ENCODE assay signal across 20 cellular contexts in the genomic region with DNA sequence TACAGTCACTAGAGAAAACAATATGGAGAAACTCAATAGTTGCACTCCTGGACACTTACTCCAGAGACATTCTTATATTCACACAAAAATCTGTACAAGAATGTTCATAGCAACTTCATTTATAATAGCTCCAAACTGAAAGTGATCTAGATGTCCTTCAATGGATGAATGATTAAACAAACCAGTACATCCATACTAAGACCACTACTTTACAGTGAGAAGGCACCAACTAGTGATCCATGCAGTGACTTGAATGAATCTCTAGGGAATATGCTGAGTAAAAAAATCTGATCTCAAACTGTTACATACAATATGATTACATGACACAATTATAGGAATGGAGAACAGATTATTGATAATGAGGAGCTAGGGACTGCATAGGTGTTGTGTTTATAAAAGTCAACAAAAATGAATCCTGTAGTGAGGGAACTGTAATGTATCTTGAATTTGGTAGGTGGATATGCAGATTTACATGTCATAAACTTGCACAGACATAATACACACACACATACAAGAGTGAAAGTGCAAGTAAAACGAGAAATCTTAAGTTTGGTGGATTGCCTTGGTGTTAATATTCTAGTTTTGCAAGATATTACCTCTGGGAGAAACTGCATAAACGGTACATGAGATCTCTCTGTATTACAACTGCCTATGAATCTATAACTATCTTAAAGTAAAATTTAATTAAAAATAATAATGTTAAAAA.
DNase-seq lines count a peak whose midpoint lies in the region; ATAC-seq, FAIRE-seq and TF ChIP-seq lines count a peak whose summit lies in the region.
"Had no signal": no experiment of that assay in that cellular context is flagged by ENCODE, and none has a peak within 500 bp of the region (broad histone marks: within the 10 kb centered on the region; RNA-seq: fewer than 3 reads in every experiment).

No MANE protein-coding gene starts in this region.

- in situ Hi-C loops in K562 (cut with MboI): no loop called here

- H3K4me1 ChIP-seq in K562 (replicated peaks in 1 of 2; ENCODE audit: control insufficient read depth in 2 of 2, insufficient read depth in 2 of 2, low read length in 2 of 2): no peaks in the 10 kb centered on the region
- H3K4me1 ChIP-seq: Peyer's patch had no signal

- no peaks in the 10 kb centered on the region for H4K20me1 ChIP-seq in K562 (replicated peaks; ENCODE audit: control insufficient read depth, insufficient read depth, low read length)
- H4K20me1 ChIP-seq: BLaER1 treated with 17β-estradiol and CSF1 and Interleukin-3, amounts not matched to agents 10 nM and 100 nM had no signal

- TF ChIP-seq EP300 in K562 (IDR thresholded peaks at IDR 0.05; ENCODE audit: low read length): no peak

- no TSS peak for BruUV-seq in K562 (replicated peaks; lab: Mats Ljungman, UMichigan)

- H3K79me2 ChIP-seq in K562 (ENCODE audit: control insufficient read depth, insufficient read depth, low read length): no peaks in the 10 kb centered on the region

- POLR2A ChIA-PET in K562 (lab: Yijun Ruan, JAX): no interaction called here
- POLR2A ChIA-PET in GM10248 (lab: Yijun Ruan, JAX): no interaction called here

- DNase-seq in K562 (ENCODE audit: extremely low read depth in 1 of 4, low spot score in 3 of 4) (no peak), NCI-H187 (lab: John Stamatoyannopoulos, UW) (no peak), GM10248 (ENCODE audit: extremely low spot score) (no peak)
- DNase-seq in stimulated activated CD8-positive, alpha-beta memory T cell treated with anti-CD3 and anti-CD28 coated beads, Interleukin-4, amount 100 ng/mL, for 48 hours: no peak
- DNase-seq: DMS153, EL, GM23248, KG1, NCI-H1092 treated with DMSO at 0.1 percent for 48 hours, NCI-H1694 treated with DMSO at 0.1 percent for 48 hours, Peyer's patch, Right ventricle myocardium superior had no signal

- H3K9me1 ChIP-seq in K562 (ENCODE audit: control insufficient read depth, insufficient read depth, low read length): no peaks in the 10 kb centered on the region

- no peak for TF ChIP-seq POLR2A in K562 (conservative IDR thresholded peaks at IDR 0.05)

- H3K4me3 ChIP-seq in K562: no peak overlapping the region
- H3K4me3 ChIP-seq: BLaER1 treated with 17β-estradiol and CSF1 and Interleukin-3, amounts not matched to agents 10 nM and 100 nM; GM23248; Peyer's patch had no signal

- ATAC-seq in GM18868 (IDR thresholded peaks at IDR 0.05; ENCODE audit: unreplicated experiment) (peak; percentile 53), HG02610 (IDR thresholded peaks at IDR 0.05; ENCODE audit: unreplicated experiment) (peak; percentile 49), HG03378 (IDR thresholded peaks at IDR 0.05; ENCODE audit: unreplicated experiment) (peak; percentile 55), K562 (peak; percentile 35)
- ATAC-seq: HCT116, SK-N-SH treated with all-trans-retinoic acid at 6 μM for 48 hours had no signal

- FAIRE-seq in K562 (lab: Jason Lieb, UNC): no peak
- FAIRE-seq: GM18507, HTR-8/SVneo had no signal

- H2AFZ ChIP-seq in K562 (ENCODE audit: low read depth, low read length): peak overlapping the region; percentile 1; the same call in 1 of the 2 replicates
- H2AFZ ChIP-seq: GM23248 had no signal

- H3K27ac ChIP-seq in K562 (ENCODE audit: extremely low read depth, low read depth, low read length): no peak overlapping the region
- H3K27ac ChIP-seq: BLaER1 treated with 17β-estradiol and CSF1 and Interleukin-3, amounts not matched to agents 10 nM and 100 nM; GM23248; Peyer's patch had no signal

- H3K9me3 ChIP-seq in K562 (replicated peaks; ENCODE audit: control insufficient read depth, insufficient read depth, low read depth, low read length): no peaks in the 10 kb centered on the region
- H3K9me3 ChIP-seq: BLaER1 treated with 17β-estradiol and CSF1 and Interleukin-3, amounts not matched to agents 10 nM and 100 nM; Peyer's patch had no signal

- no peak overlapping the region for H3K4me2 ChIP-seq in K562 (ENCODE audit: insufficient read depth, low read length)

- intact Hi-C loops in K562 (cut with micrococcal nuclease): no loop called here

- H3K27me3 ChIP-seq in K562 (ENCODE audit: control insufficient read depth in 2 of 2, insufficient read depth in 2 of 2, low read length in 2 of 2): no peaks in the 10 kb centered on the region
- H3K27me3 ChIP-seq: BLaER1 treated with 17β-estradiol and CSF1 and Interleukin-3, amounts not matched to agents 10 nM and 100 nM; Peyer's patch had no signal

- TF ChIP-seq CTCF in K562 (IDR thresholded peaks at IDR 0.05 in 2 of 3, conservative IDR thresholded peaks at IDR 0.05 in 1 of 3; ENCODE audit: insufficient read depth in 2 of 3, low read depth in 1 of 3, low read length in 3 of 3) (no peak), GM10248 (IDR thresholded peaks at IDR 0.05; ENCODE audit: control extremely low read depth, extremely low read depth, low read depth, missing control alignments) (no peak)

- 3% methylated on average over 2 of the region's 2 CpGs for WGBS in K562 (ENCODE audit: insufficient coverage, low coverage, missing lambda C conversion rate)

- CTCF ChIA-PET in K562 (lab: Yijun Ruan, JAX; ENCODE audit: low intra/inter-chr PET ratio): no interaction called here
- CTCF ChIA-PET in GM10248 (lab: Yijun Ruan, JAX): no interaction called here

- no peaks in the 10 kb centered on the region for H3K36me3 ChIP-seq in K562 (ENCODE audit: control insufficient read depth, insufficient read depth, low read length)
- H3K36me3 ChIP-seq: BLaER1 treated with 17β-estradiol and CSF1 and Interleukin-3, amounts not matched to agents 10 nM and 100 nM; Peyer's patch had no signal

- H3K9ac ChIP-seq in K562 (ENCODE audit: insufficient read depth in 1 of 2, low read depth in 2 of 2, low read length in 2 of 2): no peak overlapping the region
- H3K9ac ChIP-seq: BLaER1 treated with 17β-estradiol and CSF1 and Interleukin-3, amounts not matched to agents 10 nM and 100 nM; GM23248 had no signal

- TF ChIP-seq RAD21 in K562 (CRISPR knock-in tag; conservative IDR thresholded peaks at IDR 0.05 in 1 of 2, IDR thresholded peaks at IDR 0.05 in 1 of 2): no peak

TF ChIP-seq in K562, 482 proteins besides CTCF, POLR2A, EP300 and RAD21:
- TF ChIP-seq ZC3H4 (CRISPR knock-in tag; IDR thresholded peaks at IDR 0.05; ENCODE audit: borderline replicate concordance): no peak
- peak; percentile 58; the same call in 1 of the 2 replicates for TF ChIP-seq ZNF316 (IDR thresholded peaks at IDR 0.05)
